8 cellular contexts compared by ENCODE assay signal in genomic region chr1:27575861-27576331, GRCh38. TPM values are rescaled to one million over a fixed set of nuclear protein-coding genes. Genes with fewer than 3 reads are reported as not detected.
DNase-seq lines count a peak whose midpoint lies in the region; ATAC-seq, FAIRE-seq and TF ChIP-seq lines count a peak whose summit lies in the region.

No MANE protein-coding gene starts in this region.

- H3K4me3 ChIP-seq in Caco-2 (ENCODE audit: low read depth, low read length) (peak overlapping the region; percentile 53), IMR-90 (ENCODE audit: insufficient read depth, low read depth, low read length) (peak overlapping the region; percentile 32), cardiac fibroblast (replicated peaks in 1 of 2; ENCODE audit: low read depth in 2 of 2, low read length in 2 of 2) (peak overlapping the region; percentile 26 to 40), kidney (ENCODE audit: low read length in 2 of 2) (peak overlapping the region; percentile 10 to 35), subcutaneous abdominal adipose tissue (ENCODE audit: low read depth in 1 of 5, low read length in 5 of 5) (peak overlapping the region in 4 of 5 donors; percentile 44 to 66 (median 50))

- no peaks in the 10 kb centered on the region for H3K27me3 Mint-ChIP-seq in Caco-2 (ENCODE audit: insufficient read depth, unreplicated experiment)

- H3K18ac ChIP-seq in IMR-90 (ENCODE audit: low read depth, low read length), result no peak overlapping the region

- H3K9ac ChIP-seq in IMR-90 (ENCODE audit: low read depth, low read length) (peak overlapping the region; percentile 41), kidney (ENCODE audit: low read length in 2 of 2) (peak overlapping the region in 1 of 2 donors; percentile 37), subcutaneous abdominal adipose tissue (ENCODE audit: low read length in 5 of 5) (peak overlapping the region in 2 of 5 donors; percentile 44 to 48)

- no peak for FAIRE-seq in kidney (lab: Jason Lieb, UNC)

- H3K4ac ChIP-seq in IMR-90 (ENCODE audit: low read depth, low read length), result peak overlapping the region; percentile 76

- peak overlapping the region; percentile 95 for H2AK5ac ChIP-seq in IMR-90 (ENCODE audit: low read depth, low read length)

- 11% methylated on average over 24 of the region's 42 CpGs; no CpG with 5 or more reads in 1 of the 2 experiments for WGBS in IMR-90 (ENCODE audit: extremely low coverage in 2 of 2, insufficient read length in 1 of 2), 2 experiments

- no peak overlapping the region for H3K27ac Mint-ChIP-seq in Caco-2 (ENCODE audit: unreplicated experiment)

- peak in 1 of 2 experiments; percentile 22 for TF ChIP-seq CTCF in Caco-2 (IDR thresholded peaks at IDR 0.05; ENCODE audit: insufficient read depth in 1 of 2, low read depth in 1 of 2, low read length in 1 of 2, severe bottlenecking in 1 of 2, unreplicated experiment in 1 of 2)
- 0 out of 2 replicates have a peak, but pooled peaks have one; percentile 9 for TF ChIP-seq CTCF in IMR-90 (conservative IDR thresholded peaks at IDR 0.05; ENCODE audit: low read depth, low read length)
- TF ChIP-seq CTCF in cardiac fibroblast (IDR thresholded peaks at IDR 0.05; ENCODE audit: low read depth, low read length), result no peak
- no peak for TF ChIP-seq CTCF in kidney (IDR thresholded peaks at IDR 0.05; ENCODE audit: borderline replicate concordance, extremely low read depth, insufficient read depth)

- peak overlapping the region; percentile 39 for H4K91ac ChIP-seq in IMR-90 (ENCODE audit: insufficient read depth, low read depth, low read length)

- H2AFZ ChIP-seq in IMR-90 (replicated peaks; ENCODE audit: low read length, poor library complexity), result peak overlapping the region; percentile 86

- ATAC-seq in IMR-90 (ENCODE audit: low read depth) (peak; percentile 61), GM19035 (IDR thresholded peaks at IDR 0.05; ENCODE audit: unreplicated experiment) (no peak)

- intact Hi-C loops in Caco-2 (cut with micrococcal nuclease; ENCODE audit: unreplicated experiment), result loop anchor here (1.0 kb wide), 1 partner anchor 20 kb away; no protein-coding TSS in a partner anchor
- intact Hi-C loops in IMR-90 (cut with micrococcal nuclease), result no loop called here
- intact Hi-C loops in kidney (cut with DNase I), result no loop called here

- no peak for TF ChIP-seq POLR2A in IMR-90 (IDR thresholded peaks at IDR 0.05; ENCODE audit: low read depth, low read length)

- dilution Hi-C loops in IMR-90 (cut with HindIII; ENCODE audit: low sequenced_read_pairs, unreplicated experiment), result no loop called here

- no peaks in the 10 kb centered on the region for H3K9me3 ChIP-seq in Caco-2
- H3K9me3 ChIP-seq in IMR-90 (ENCODE audit: control insufficient read depth, insufficient read depth, low read length), result no peaks in the 10 kb centered on the region
- no peaks in the 10 kb centered on the region for H3K9me3 ChIP-seq in kidney (ENCODE audit: control insufficient read depth in 1 of 2, low read length in 2 of 2)
- H3K9me3 ChIP-seq in subcutaneous abdominal adipose tissue (ENCODE audit: control insufficient read depth in 5 of 5, low read length in 5 of 5), result no peaks in the 10 kb centered on the region

- H3K56ac ChIP-seq in IMR-90 (ENCODE audit: extremely low read depth, insufficient read depth, low read length), result no peak overlapping the region; the same call in 1 of the 2 replicates

- H3K4me1 ChIP-seq in Caco-2 (peaks cover 45% of the 10 kb centered on the region), IMR-90 (ENCODE audit: control insufficient read depth, insufficient read depth, low read length) (peaks cover 49% of the 10 kb centered on the region), kidney (ENCODE audit: control insufficient read depth in 1 of 2, insufficient read depth in 1 of 2, low read depth in 1 of 2, low read length in 2 of 2) (peaks cover 35 to 50% of the 10 kb centered on the region in 2 donors), subcutaneous abdominal adipose tissue (ENCODE audit: control insufficient read depth in 5 of 5, insufficient read depth in 5 of 5, low read length in 5 of 5) (peaks cover 2 to 67% (median 61%) of the 10 kb centered on the region in 5 donors)

- in situ Hi-C loops in IMR-90 (cut with MboI; ENCODE audit: low sequenced_read_pairs) (no loop called here), KBM-7 (cut with MboI; ENCODE audit: low pct_unique_long_range_greater_than_20kb, low sequenced_read_pairs) (no loop called here)

- peaks cover 30% of the 10 kb centered on the region for H3K4me1 Mint-ChIP-seq in Caco-2 (ENCODE audit: low read depth, unreplicated experiment)

- no peak overlapping the region for H2BK20ac ChIP-seq in IMR-90 (ENCODE audit: low read depth, low read length)

- H3K36me3 Mint-ChIP-seq in Caco-2 (ENCODE audit: insufficient read depth, unreplicated experiment), result peaks cover 6% of the 10 kb centered on the region

- POLR2A ChIA-PET in Caco-2 (lab: Charles Lee), result interaction anchor here (0.6 to 1.0 kb wide), 3 partner anchors 23 to 421 kb away, joined by 3 to 4 read pairs (median 3); partner anchors contain the start of gene SLC9A1
- POLR2A ChIA-PET in IMR-90 (lab: Charles Lee; ENCODE audit: unreplicated experiment), result no interaction called here

- peaks cover 49% of the 10 kb centered on the region for H4K20me1 ChIP-seq in IMR-90 (ENCODE audit: insufficient read depth, low read length)

- BruUV-seq in Caco-2 (replicated peaks; lab: Mats Ljungman, UMichigan) (no TSS peak), IMR-90 (replicated peaks; lab: Mats Ljungman, UMichigan) (no TSS peak)

- peak overlapping the region; percentile 52 for H3K14ac ChIP-seq in IMR-90 (replicated peaks; ENCODE audit: low read depth, low read length)

- H2AK9ac ChIP-seq in IMR-90 (replicated peaks; ENCODE audit: low read depth, low read length, poor library complexity), result peak overlapping the region; percentile 67

- H3K27me3 ChIP-seq in Caco-2 (replicated peaks; ENCODE audit: control insufficient read depth, insufficient read depth, low read length) (no peaks in the 10 kb centered on the region), IMR-90 (ENCODE audit: control insufficient read depth, insufficient read depth, low read length) (no peaks in the 10 kb centered on the region), subcutaneous abdominal adipose tissue (ENCODE audit: control insufficient read depth in 5 of 5, insufficient read depth in 4 of 5, low read length in 5 of 5) (no peaks in the 10 kb centered on the region)

- peaks cover 14% of the 10 kb centered on the region for H3K9me1 ChIP-seq in IMR-90 (ENCODE audit: insufficient read depth, low read length)

- H3K27ac ChIP-seq in IMR-90 (ENCODE audit: insufficient read depth, low read length) (peak overlapping the region; percentile 77), kidney (ENCODE audit: low read depth in 2 of 2, low read length in 2 of 2) (peak overlapping the region; percentile 55 to 88), subcutaneous abdominal adipose tissue (ENCODE audit: low read depth, low read length) (peak overlapping the region; percentile 35)

- no peaks in the 10 kb centered on the region for H3K36me3 ChIP-seq in Caco-2 (ENCODE audit: control insufficient read depth, insufficient read depth, low read length)
- no peaks in the 10 kb centered on the region; the same call in 1 of the 2 replicates for H3K36me3 ChIP-seq in IMR-90 (ENCODE audit: control insufficient read depth, insufficient read depth, low read length)
- H3K36me3 ChIP-seq in kidney (ENCODE audit: control insufficient read depth in 1 of 2, insufficient read depth in 2 of 2, low read length in 2 of 2), result no peaks in the 10 kb centered on the region
- no peaks in the 10 kb centered on the region for H3K36me3 ChIP-seq in subcutaneous abdominal adipose tissue (ENCODE audit: control insufficient read depth in 5 of 5, insufficient read depth in 5 of 5, low read length in 5 of 5)

- no peaks in the 10 kb centered on the region for H3K9me3 Mint-ChIP-seq in Caco-2 (ENCODE audit: unreplicated experiment)

- peak overlapping the region; percentile 79 for H3K4me2 ChIP-seq in IMR-90 (ENCODE audit: low read depth, low read length)

- H3K79me1 ChIP-seq in IMR-90 (ENCODE audit: low read depth in 1 of 2, low read length in 2 of 2), result peaks cover 42 to 82% of the 10 kb centered on the region in 2 experiments

- no peak for TF ChIP-seq RAD21 in IMR-90 (IDR thresholded peaks at IDR 0.05; ENCODE audit: low read length)

- H2BK15ac ChIP-seq in IMR-90 (ENCODE audit: low read depth, low read length), result no peak overlapping the region

- H3K23ac ChIP-seq in IMR-90 (ENCODE audit: low read depth, low read length), result peak overlapping the region; percentile 87

- peak; percentile 82 to 87 for DNase-seq in Caco-2
- DNase-seq in IMR-90, result no peak
- peak; percentile 34 to 57 for DNase-seq in cardiac fibroblast (ENCODE audit: low read depth in 2 of 2)
- peak; percentile 90 for DNase-seq in kidney
- no peak for DNase-seq in COR-L47 (lab: John Stamatoyannopoulos, UW)
- DNase-seq in KBM-7, result no peak

- H4K8ac ChIP-seq in IMR-90 (ENCODE audit: low read depth in 2 of 2, low read length in 2 of 2), result peak overlapping the region in 1 of 2 experiments; percentile 70; a peak in 3 of 4 replicates

- CTCF ChIA-PET in Caco-2 (lab: Charles Lee), result interaction anchor here (0.6 to 3.3 kb wide), 7 partner anchors 19 to 226 kb away, joined by 3 to 37 read pairs (median 5); partner anchors contain the start of gene AHDC1
- CTCF ChIA-PET in IMR-90 (lab: Yijun Ruan, JAX), result interaction anchor here (0.6 to 1.6 kb wide), 5 partner anchors 9 to 23 kb away, joined by 3 to 6 read pairs (median 4); no protein-coding TSS in a partner anchor

- peak overlapping the region; percentile 60 for H2BK120ac ChIP-seq in IMR-90 (ENCODE audit: low read depth, low read length)

- peak overlapping the region; percentile 67 for H3K4me3 Mint-ChIP-seq in Caco-2 (ENCODE audit: unreplicated experiment)

- H2BK5ac ChIP-seq in IMR-90 (ENCODE audit: low read depth, low read length, poor library complexity, severe bottlenecking), result peak overlapping the region; percentile 79

- peak overlapping the region; percentile 19; the same call in 1 of the 2 replicates for H4K5ac ChIP-seq in IMR-90 (ENCODE audit: low read depth, low read length)

TF ChIP-seq in IMR-90, 13 proteins besides CTCF, POLR2A, EP300 and RAD21 (continues in another document):
- TF ChIP-seq MAFK (IDR thresholded peaks at IDR 0.05; ENCODE audit: low read depth, low read length), result no peak
- TF ChIP-seq RFX5 (IDR thresholded peaks at IDR 0.05; ENCODE audit: low read depth, low read length), result no peak

RNA-seq across cellular contexts. Expression of gene AHDC1, which starts 28.0 kb away (rescaled TPM):
- 17.0 and 17.3 TPM in 2 replicates for total RNA-seq in Caco-2 (2022)
- total RNA-seq in IMR-90 (2012; rRNA removed), result 1.7 and 2.0 TPM in 2 replicates
- polyA plus RNA-seq in IMR-90 (2012; rRNA removed), result 11.6 and 16.1 TPM in 2 replicates
- 4.9 and 11.5 TPM in 2 replicates for polyA plus RNA-seq in IMR-90 (2012; cell fraction: cytosol; rRNA removed)
- 25.9 and 46.8 TPM in 2 replicates for polyA plus RNA-seq in IMR-90 (2012; cell fraction: nucleus; rRNA removed; ENCODE audit: low replicate concordance)
- total RNA-seq in kidney, result 48.2 TPM
- 8.5 TPM for polyA plus RNA-seq in kidney (ENCODE audit: insufficient read depth, low read depth, low replicate concordance)

RNA-seq across cellular contexts. Expression of gene FGR, which starts 59.1 kb away (rescaled TPM):
- total RNA-seq in Caco-2 (2022), result not detected in 2 replicates
- total RNA-seq in IMR-90 (2012; rRNA removed), result not detected in 2 replicates
- not detected in 2 replicates for polyA plus RNA-seq in IMR-90 (2012; rRNA removed)
- polyA plus RNA-seq in IMR-90 (2012; cell fraction: cytosol; rRNA removed), result not detected in 2 replicates
- 0.08 TPM in 1 of 2 replicates, not detected in the other for polyA plus RNA-seq in IMR-90 (2012; cell fraction: nucleus; rRNA removed; ENCODE audit: low replicate concordance)
- total RNA-seq in kidney, result 23.3 TPM
- polyA plus RNA-seq in kidney (ENCODE audit: insufficient read depth, low read depth, low replicate concordance), result 2.5 TPM

Comparison
In these comparisons a context has a peak if more than half of its experiments do, and no peak if none do; other contexts are left out.
1. DNase-seq: peak in Caco-2 (2 of 2), cardiac fibroblast (2 of 2) and kidney (single experiment); none in IMR-90 (single experiment), COR-L47 (single experiment) and KBM-7 (single experiment).
2. RNA of gene FGR, which starts 59.1 kb away (total RNA-seq): 23.3 TPM in kidney (single experiment); not detected in Caco-2 and not detected in IMR-90; every median in the first group is over 10 times any median in the second.
3. Peak in every context shown above with its lines, with median percentiles within 50 percentile points of each other: H3K4me3 ChIP-seq and H3K27ac ChIP-seq.